In the genomic region with DNA sequence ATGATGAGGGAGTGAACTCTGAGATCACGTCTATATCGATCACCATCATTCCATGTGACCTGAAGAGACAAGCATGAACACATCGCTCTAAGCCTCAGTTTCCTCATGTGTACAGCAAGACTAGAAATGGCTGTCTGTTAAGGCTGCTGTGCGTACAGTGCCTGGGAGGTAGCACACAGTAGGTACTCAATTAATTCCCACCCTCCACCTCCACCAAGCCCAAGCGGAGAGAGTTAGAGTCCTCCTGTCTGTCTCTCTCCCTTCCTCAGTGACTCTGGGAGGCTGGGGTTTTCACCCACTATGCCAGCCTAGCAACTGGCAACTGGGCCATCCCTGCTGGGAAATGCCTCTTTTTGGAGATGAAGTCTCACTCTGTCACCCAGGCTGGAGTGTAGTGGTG, we compare ENCODE assay signal across 33 cellular contexts.
"Had no signal": no experiment of that assay in that cellular context is flagged by ENCODE, and none has a peak within 500 bp of the region (broad histone marks: within the 10 kb centered on the region; RNA-seq: fewer than 3 reads in every experiment).

No MANE protein-coding gene starts in this region.

- H3K27me3 ChIP-seq: adrenal gland, ascending aorta, body of pancreas, brain microvascular endothelial cell, cardiac muscle cell had no signal

- DNase-seq: activated effector memory CD4-positive, alpha-beta T cell treated with anti-CD3 and anti-CD28 coated beads, Interleukin-2, amount 50 U/mL, for 16 hours; activated effector memory CD4-positive, alpha-beta T cell treated with Interleukin-2 at 50 U/mL for 16 hours; activated gamma-delta T cell; activated gamma-delta T cell treated with Interleukin-2 at 50 U/mL for 16 hours; activated naive CD4-positive, alpha-beta T cell; activated naive CD4-positive, alpha-beta T cell treated with anti-CD3 and anti-CD28 coated beads for 36 hours; activated naive CD4-positive, alpha-beta T cell treated with anti-CD3 and anti-CD28 coated beads, Interleukin-2, amount 10 ng/mL, durations not matched to agents 7 days and 5 days; activated naive CD4-positive, alpha-beta T cell treated with anti-CD3 and anti-CD28 coated beads, Interleukin-2, amount 50 U/mL, for 16 hours; activated naive CD4-positive, alpha-beta T cell treated with Interleukin-2 at 50 U/mL for 16 hours; activated naive CD8-positive, alpha-beta T cell treated with anti-CD3 and anti-CD28 coated beads for 36 hours; activated naive CD8-positive, alpha-beta T cell treated with anti-CD3 and anti-CD28 coated beads, Interleukin-2, amount 10 ng/mL, durations not matched to agents 7 days and 5 days; activated naive CD8-positive, alpha-beta T cell treated with anti-CD3 and anti-CD28 coated beads, Interleukin-2, amount 50 U/mL, for 24 hours; activated T-cell treated with anti-CD3 and anti-CD28 coated beads, Interleukin-2, amount 50 U/mL, for 1 hour; activated T-cell treated with anti-CD3 and anti-CD28 coated beads, Interleukin-2, amount 50 U/mL, for 24 hours; activated T-cell treated with anti-CD3 and anti-CD28 coated beads, Interleukin-2, amount 50 U/mL, for 4 hours; activated T-cell treated with anti-CD3 and anti-CD28 coated beads, Interleukin-2, amount 50 U/mL, for 48 hours; activated T-cell treated with anti-CD3 and anti-CD28 coated beads, Interleukin-2, amount 50 U/mL, for 72 hours; adrenal gland; amniotic stem cell; amygdala; anterior cingulate cortex; aorta; body of pancreas; brain microvascular endothelial cell; caudate nucleus; central memory CD4-positive, alpha-beta T cell; cerebellar nuclear complex had no signal

- ATAC-seq: activated naive CD4-positive, alpha-beta T cell treated with anti-CD3 and anti-CD28 coated beads, Interleukin-2, amount 50 U/mL, for 72 hours; activated naive CD8-positive, alpha-beta T cell treated with anti-CD3 and anti-CD28 coated beads, Interleukin-2, amount 50 U/mL, for 24 hours; activated T-cell treated with anti-CD3 and anti-CD28 coated beads, Interleukin-2, amount 50 U/mL, for 4 hours; activated T-cell treated with anti-CD3 and anti-CD28 coated beads, Interleukin-2, amount 50 U/mL, for 72 hours; activated T-helper 17 cell treated with anti-CD3 and anti-CD28 coated beads, Interleukin-2, amount 50 U/mL, for 72 hours; body of pancreas had no signal

- H3K4me3 ChIP-seq: adrenal gland, ascending aorta, body of pancreas, cardiac muscle cell had no signal

- H3K27ac ChIP-seq: adrenal gland, ascending aorta, body of pancreas, brain microvascular endothelial cell, cardiac muscle cell had no signal

- FAIRE-seq: astrocyte, bronchial epithelial cell had no signal

- H3K9me3 ChIP-seq: adrenal gland, ascending aorta, body of pancreas had no signal

- H3K4me1 ChIP-seq: adrenal gland, ascending aorta had no signal

- H3K36me3 ChIP-seq: adrenal gland, ascending aorta, brain microvascular endothelial cell, cardiac muscle cell had no signal
